28 cellular contexts compared by ENCODE assay signal in the genomic region with DNA sequence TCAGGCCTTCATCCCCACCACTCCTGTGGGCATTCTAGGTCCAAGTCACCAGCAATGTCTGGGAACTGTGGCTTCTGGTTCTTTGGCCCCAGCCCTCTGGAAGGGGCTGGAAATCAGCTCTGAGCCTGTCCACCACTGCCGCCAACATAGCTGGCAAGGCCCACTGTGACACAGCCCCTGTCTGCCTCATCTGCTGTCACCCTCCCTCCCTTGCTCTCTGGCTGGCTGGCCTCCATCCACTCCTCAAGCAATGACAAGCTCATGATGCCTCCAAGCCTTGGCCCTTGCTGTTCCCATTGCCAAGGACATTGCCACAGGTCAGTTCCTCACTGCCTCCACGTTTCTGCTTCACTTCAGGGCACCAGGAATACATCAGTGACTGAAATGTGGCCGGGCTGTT.
"Had no signal": no experiment of that assay in that cellular context is flagged by ENCODE, and none has a peak within 500 bp of the region (broad histone marks: within the 10 kb centered on the region; RNA-seq: fewer than 3 reads in every experiment).

No MANE protein-coding gene starts in this region.

- FAIRE-seq: astrocyte, RCC 7860, TTC549 had no signal

- ATAC-seq: activated T-cell treated with anti-CD3 and anti-CD28 coated beads, Interleukin-2, amount 50 U/mL, for 4 hours; T-cell had no signal

- H3K4me3 ChIP-seq: SK-N-MC had no signal

- H3K4me3 Mint-ChIP-seq: activated CD4-positive, alpha-beta memory T cell treated with anti-CD3 and anti-CD28 coated beads for 36 hours; activated CD4-positive, alpha-beta T cell treated with anti-CD3 and anti-CD28 coated beads, Interleukin-2, amount 10 ng/mL, durations not matched to agents 7 days and 5 days; activated naive CD4-positive, alpha-beta T cell treated with anti-CD3 and anti-CD28 coated beads for 36 hours; activated naive CD8-positive, alpha-beta T cell; activated T-cell treated with anti-CD3 and anti-CD28 coated beads, Interleukin-2, amount 50 U/mL, for 4 hours; brain; T-cell had no signal

- H3K4me1 Mint-ChIP-seq: brain, T-cell had no signal

- DNase-seq: activated CD4-positive, alpha-beta memory T cell treated with anti-CD3 and anti-CD28 coated beads for 36 hours; activated CD4-positive, alpha-beta T cell treated with anti-CD3 and anti-CD28 coated beads, Interleukin-2, amount 10 ng/mL, durations not matched to agents 7 days and 5 days; activated CD4-positive, CD25-positive, alpha-beta regulatory T cell; activated CD8-positive, alpha-beta memory T cell treated with anti-CD3 and anti-CD28 coated beads for 24 hours; activated effector memory CD4-positive, alpha-beta T cell treated with anti-CD3 and anti-CD28 coated beads, Interleukin-2, amount 50 U/mL, for 16 hours; activated naive CD4-positive, alpha-beta T cell treated with anti-CD3 and anti-CD28 coated beads for 36 hours; activated T-cell treated with anti-CD3 and anti-CD28 coated beads, Interleukin-2, amount 50 U/mL, for 4 hours; amygdala; MM.1S; NCI-H1105; NCI-H1436; NCI-H1694 treated with DMSO at 0.1 percent for 48 hours; NCI-H2029 treated with DMSO at 0.1 percent for 48 hours; NCI-H345; NCI-H510A; NCI-H526 treated with DMSO at 0.1 percent for 48 hours; NCI-H82; SIG-M5; T-cell; T-helper 2 cell; T1000 had no signal

- H3K9ac ChIP-seq: KMS-11 had no signal

- H3K27ac ChIP-seq: KMS-11, SK-N-MC had no signal

- H3K4me2 ChIP-seq: KMS-11 had no signal

- H3K36me3 Mint-ChIP-seq: activated CD4-positive, alpha-beta memory T cell treated with anti-CD3 and anti-CD28 coated beads for 36 hours; activated naive CD8-positive, alpha-beta T cell; brain; T-cell had no signal

- H3K27ac Mint-ChIP-seq: activated CD4-positive, alpha-beta memory T cell treated with anti-CD3 and anti-CD28 coated beads for 36 hours; activated CD4-positive, alpha-beta T cell treated with anti-CD3 and anti-CD28 coated beads, Interleukin-2, amount 10 ng/mL, durations not matched to agents 7 days and 5 days; activated naive CD4-positive, alpha-beta T cell treated with anti-CD3 and anti-CD28 coated beads for 36 hours; activated naive CD8-positive, alpha-beta T cell had no signal

- H3K9me3 Mint-ChIP-seq: activated CD4-positive, alpha-beta memory T cell treated with anti-CD3 and anti-CD28 coated beads for 36 hours; activated CD4-positive, alpha-beta T cell treated with anti-CD3 and anti-CD28 coated beads, Interleukin-2, amount 10 ng/mL, durations not matched to agents 7 days and 5 days; activated naive CD4-positive, alpha-beta T cell treated with anti-CD3 and anti-CD28 coated beads for 36 hours; T-cell had no signal
